2 cellular contexts compared by ENCODE assay signal in genomic region chr18:25787281-25787680, GRCh38.
TF ChIP-seq lines count a peak whose summit lies in the region.

No MANE protein-coding gene starts in this region.

TF ChIP-seq in SK-N-SH, 30 proteins besides CTCF, POLR2A, EP300 and RAD21 (continued from another document):
- TF ChIP-seq REST (IDR thresholded peaks at IDR 0.05; ENCODE audit: low read depth, low read length) (no peak), JUND (IDR thresholded peaks at IDR 0.05) (no peak), RXRA (IDR thresholded peaks at IDR 0.05; ENCODE audit: borderline replicate concordance, low read depth) (no peak), RCOR1 (IDR thresholded peaks at IDR 0.05; ENCODE audit: low read length) (no peak), MXI1 (IDR thresholded peaks at IDR 0.05; ENCODE audit: low read depth, low read length) (no peak), GATA2 (CRISPR knock-in tag; IDR thresholded peaks at IDR 0.05) (no peak)
- TF ChIP-seq, protein P1, sequence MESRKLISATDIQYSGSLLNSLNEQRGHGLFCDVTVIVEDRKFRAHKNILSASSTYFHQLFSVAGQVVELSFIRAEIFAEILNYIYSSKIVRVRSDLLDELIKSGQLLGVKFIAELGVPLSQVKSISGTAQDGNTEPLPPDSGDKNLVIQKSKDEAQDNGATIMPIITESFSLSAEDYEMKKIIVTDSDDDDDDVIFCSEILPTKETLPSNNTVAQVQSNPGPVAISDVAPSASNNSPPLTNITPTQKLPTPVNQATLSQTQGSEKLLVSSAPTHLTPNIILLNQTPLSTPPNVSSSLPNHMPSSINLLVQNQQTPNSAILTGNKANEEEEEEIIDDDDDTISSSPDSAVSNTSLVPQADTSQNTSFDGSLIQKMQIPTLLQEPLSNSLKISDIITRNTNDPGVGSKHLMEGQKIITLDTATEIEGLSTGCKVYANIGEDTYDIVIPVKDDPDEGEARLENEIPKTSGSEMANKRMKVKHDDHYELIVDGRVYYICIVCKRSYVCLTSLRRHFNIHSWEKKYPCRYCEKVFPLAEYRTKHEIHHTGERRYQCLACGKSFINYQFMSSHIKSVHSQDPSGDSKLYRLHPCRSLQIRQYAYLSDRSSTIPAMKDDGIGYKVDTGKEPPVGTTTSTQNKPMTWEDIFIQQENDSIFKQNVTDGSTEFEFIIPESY (IDR thresholded peaks at IDR 0.05; ENCODE audit: borderline replicate concordance, low read depth): no peak

TF ChIP-seq in SK-N-SH treated with all-trans-retinoic acid at 6 μM for 48 hours, 23 proteins besides CTCF, POLR2A, EP300 and RAD21 (continued from another document):
- TF ChIP-seq, protein P2, sequence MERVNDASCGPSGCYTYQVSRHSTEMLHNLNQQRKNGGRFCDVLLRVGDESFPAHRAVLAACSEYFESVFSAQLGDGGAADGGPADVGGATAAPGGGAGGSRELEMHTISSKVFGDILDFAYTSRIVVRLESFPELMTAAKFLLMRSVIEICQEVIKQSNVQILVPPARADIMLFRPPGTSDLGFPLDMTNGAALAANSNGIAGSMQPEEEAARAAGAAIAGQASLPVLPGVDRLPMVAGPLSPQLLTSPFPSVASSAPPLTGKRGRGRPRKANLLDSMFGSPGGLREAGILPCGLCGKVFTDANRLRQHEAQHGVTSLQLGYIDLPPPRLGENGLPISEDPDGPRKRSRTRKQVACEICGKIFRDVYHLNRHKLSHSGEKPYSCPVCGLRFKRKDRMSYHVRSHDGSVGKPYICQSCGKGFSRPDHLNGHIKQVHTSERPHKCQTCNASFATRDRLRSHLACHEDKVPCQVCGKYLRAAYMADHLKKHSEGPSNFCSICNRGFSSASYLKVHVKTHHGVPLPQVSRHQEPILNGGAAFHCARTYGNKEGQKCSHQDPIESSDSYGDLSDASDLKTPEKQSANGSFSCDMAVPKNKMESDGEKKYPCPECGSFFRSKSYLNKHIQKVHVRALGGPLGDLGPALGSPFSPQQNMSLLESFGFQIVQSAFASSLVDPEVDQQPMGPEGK (CRISPR knock-in tag; IDR thresholded peaks at IDR 0.05; ENCODE audit: borderline replicate concordance): no peak
- no peak for TF ChIP-seq CSDC2 (CRISPR knock-in tag; IDR thresholded peaks at IDR 0.05)
